Comparison of ENCODE assay signal across 1 cellular context in genomic region chr2:62477573-62477972, GRCh38.
A peak's percentile ranks its signal among the peaks of the same experiment; 100 is the strongest.
TF ChIP-seq lines count a peak whose summit lies in the region.

No MANE protein-coding gene starts in this region.

TF ChIP-seq in HepG2, 621 proteins besides CTCF, POLR2A, EP300 and RAD21 (continued from another document):
- TF ChIP-seq ZBTB1 (CRISPR knock-in tag; IDR thresholded peaks at IDR 0.05; ENCODE audit: borderline replicate concordance), result no peak
- TF ChIP-seq ZNF747 (CRISPR knock-in tag; IDR thresholded peaks at IDR 0.05; ENCODE audit: borderline replicate concordance), result no peak
- 0 out of 2 replicates have a peak, but pooled peaks have one; percentile 11 for TF ChIP-seq MTERF4 (CRISPR knock-in tag; IDR thresholded peaks at IDR 0.05)
- peak; percentile 52 for TF ChIP-seq TEAD3 (CRISPR knock-in tag; optimal IDR thresholded peaks at IDR 0.05; ENCODE audit: borderline replicate concordance)
- TF ChIP-seq, protein P1, sequence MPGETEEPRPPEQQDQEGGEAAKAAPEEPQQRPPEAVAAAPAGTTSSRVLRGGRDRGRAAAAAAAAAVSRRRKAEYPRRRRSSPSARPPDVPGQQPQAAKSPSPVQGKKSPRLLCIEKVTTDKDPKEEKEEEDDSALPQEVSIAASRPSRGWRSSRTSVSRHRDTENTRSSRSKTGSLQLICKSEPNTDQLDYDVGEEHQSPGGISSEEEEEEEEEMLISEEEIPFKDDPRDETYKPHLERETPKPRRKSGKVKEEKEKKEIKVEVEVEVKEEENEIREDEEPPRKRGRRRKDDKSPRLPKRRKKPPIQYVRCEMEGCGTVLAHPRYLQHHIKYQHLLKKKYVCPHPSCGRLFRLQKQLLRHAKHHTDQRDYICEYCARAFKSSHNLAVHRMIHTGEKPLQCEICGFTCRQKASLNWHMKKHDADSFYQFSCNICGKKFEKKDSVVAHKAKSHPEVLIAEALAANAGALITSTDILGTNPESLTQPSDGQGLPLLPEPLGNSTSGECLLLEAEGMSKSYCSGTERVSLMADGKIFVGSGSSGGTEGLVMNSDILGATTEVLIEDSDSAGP (CRISPR knock-in tag; IDR thresholded peaks at IDR 0.05; ENCODE audit: borderline replicate concordance), result peak; percentile 36; the same call in 1 of the 2 replicates
- TF ChIP-seq, protein P2, sequence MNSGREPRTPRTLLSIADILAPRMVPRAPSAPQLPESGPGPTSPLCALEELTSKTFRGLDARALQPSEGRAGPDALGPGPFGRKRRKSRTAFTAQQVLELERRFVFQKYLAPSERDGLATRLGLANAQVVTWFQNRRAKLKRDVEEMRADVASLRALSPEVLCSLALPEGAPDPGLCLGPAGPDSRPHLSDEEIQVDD (CRISPR knock-in tag; IDR thresholded peaks at IDR 0.05; ENCODE audit: borderline replicate concordance), result no peak
- TF ChIP-seq ZNF703 (CRISPR knock-in tag; IDR thresholded peaks at IDR 0.05; ENCODE audit: borderline replicate concordance), result no peak
- TF ChIP-seq ZFP62 (CRISPR knock-in tag; IDR thresholded peaks at IDR 0.05), result no peak
- TF ChIP-seq HOXA3 (CRISPR knock-in tag; IDR thresholded peaks at IDR 0.05), result peak; percentile 28; the same call in 1 of the 2 replicates
- TF ChIP-seq KDM5A (IDR thresholded peaks at IDR 0.05; ENCODE audit: borderline replicate concordance, low read length), result no peak
- 0 out of 2 replicates have a peak, but pooled peaks have one; percentile 24 for TF ChIP-seq ZZZ3 (CRISPR knock-in tag; IDR thresholded peaks at IDR 0.05; ENCODE audit: borderline replicate concordance)
- TF ChIP-seq TAF1 (CRISPR knock-in tag; IDR thresholded peaks at IDR 0.05), result no peak
- no peak for TF ChIP-seq ZMAT3 (CRISPR knock-in tag; conservative IDR thresholded peaks at IDR 0.05)
- TF ChIP-seq KAT7 (CRISPR knock-in tag; IDR thresholded peaks at IDR 0.05; ENCODE audit: borderline replicate concordance), result no peak
- no peak for TF ChIP-seq ZNF484 (CRISPR knock-in tag; IDR thresholded peaks at IDR 0.05; ENCODE audit: borderline replicate concordance, low read depth)
- TF ChIP-seq ZNF12 (CRISPR knock-in tag; IDR thresholded peaks at IDR 0.05), result no peak
TF ChIP-seq in HepG2: peak in this region for 6.
